In genomic region chr12:112962561-112962960, GRCh38 we compare ENCODE assay signal across 21 cellular contexts. TPM values are rescaled to one million over a fixed set of nuclear protein-coding genes. Genes with fewer than 3 reads are reported as not detected.
"Had no signal": no experiment of that assay in that cellular context is flagged by ENCODE, and none has a peak within 500 bp of the region (broad histone marks: within the 10 kb centered on the region; RNA-seq: fewer than 3 reads in every experiment).

No MANE protein-coding gene starts in this region.

- H3K4me3 Mint-ChIP-seq: naive thymus-derived CD4-positive, alpha-beta T cell; stimulated activated naive B cell treated with anti-CD40 and anti-IgM and Interleukin-4, amounts not matched to agents 10 μg/mL and 1 μg/mL and 100 μg/mL, for 72 hours; stimulated activated naive CD8-positive, alpha-beta T cell treated with anti-CD3 and anti-CD28 coated beads, Interleukin-15, amount 100 ng/mL, for 72 hours had no signal

- H3K27me3 Mint-ChIP-seq: naive thymus-derived CD4-positive, alpha-beta T cell; stimulated activated naive B cell treated with anti-CD40 and anti-IgM and Interleukin-4, amounts not matched to agents 10 μg/mL and 1 μg/mL and 100 μg/mL, for 72 hours; stimulated activated naive CD8-positive, alpha-beta T cell treated with anti-CD3 and anti-CD28 coated beads, Interleukin-15, amount 100 ng/mL, for 72 hours had no signal

- ATAC-seq: left colon; naive thymus-derived CD4-positive, alpha-beta T cell; pancreas; sciatic nerve; stimulated activated naive B cell treated with anti-CD40 and anti-IgM and Interleukin-4, amounts not matched to agents 10 μg/mL and 1 μg/mL and 100 μg/mL, for 72 hours; stimulated activated naive CD8-positive, alpha-beta T cell treated with anti-CD3 and anti-CD28 coated beads, Interleukin-15, amount 100 ng/mL, for 72 hours; upper lobe of right lung had no signal

- H3K27ac Mint-ChIP-seq: stimulated activated naive B cell treated with anti-CD40 and anti-IgM and Interleukin-4, amounts not matched to agents 10 μg/mL and 1 μg/mL and 100 μg/mL, for 72 hours; stimulated activated naive CD8-positive, alpha-beta T cell treated with anti-CD3 and anti-CD28 coated beads, Interleukin-15, amount 100 ng/mL, for 72 hours had no signal

- DNase-seq: central memory CD4-positive, alpha-beta T cell; cortex of kidney; dorsolateral prefrontal cortex; effector memory CD4-positive, alpha-beta T cell; esophagus squamous epithelium; foreskin fibroblast; left colon; mesendoderm; naive thymus-derived CD4-positive, alpha-beta T cell; nucleus accumbens; pancreas; spleen; stimulated activated CD4-positive, alpha-beta T cell treated with anti-CD3 and anti-CD28 coated beads, Interleukin-15, amount 100 ng/mL, for 24 hours; stimulated activated CD4-positive, alpha-beta T cell treated with anti-CD3 and anti-CD28 coated beads, Interleukin-1b, Interleukin-23, amount 100 ng/mL, for 48 hours; stimulated activated CD4-positive, alpha-beta T cell treated with anti-CD3 and anti-CD28 coated beads, Interleukin-4, amount 100 ng/mL, for 24 hours; stimulated activated naive B cell treated with anti-CD40 and anti-IgM and Interleukin-4, amounts not matched to agents 10 μg/mL and 1 μg/mL and 100 μg/mL, for 72 hours; stimulated activated naive CD8-positive, alpha-beta T cell treated with anti-CD3 and anti-CD28 coated beads, Interleukin-15, amount 100 ng/mL, for 72 hours; testis; upper lobe of right lung had no signal

RNA-seq across cellular contexts. Expression of gene OAS1, which starts 55.8 kb away (rescaled TPM):
- total RNA-seq: chondrocyte had no signal
